In the genomic region with DNA sequence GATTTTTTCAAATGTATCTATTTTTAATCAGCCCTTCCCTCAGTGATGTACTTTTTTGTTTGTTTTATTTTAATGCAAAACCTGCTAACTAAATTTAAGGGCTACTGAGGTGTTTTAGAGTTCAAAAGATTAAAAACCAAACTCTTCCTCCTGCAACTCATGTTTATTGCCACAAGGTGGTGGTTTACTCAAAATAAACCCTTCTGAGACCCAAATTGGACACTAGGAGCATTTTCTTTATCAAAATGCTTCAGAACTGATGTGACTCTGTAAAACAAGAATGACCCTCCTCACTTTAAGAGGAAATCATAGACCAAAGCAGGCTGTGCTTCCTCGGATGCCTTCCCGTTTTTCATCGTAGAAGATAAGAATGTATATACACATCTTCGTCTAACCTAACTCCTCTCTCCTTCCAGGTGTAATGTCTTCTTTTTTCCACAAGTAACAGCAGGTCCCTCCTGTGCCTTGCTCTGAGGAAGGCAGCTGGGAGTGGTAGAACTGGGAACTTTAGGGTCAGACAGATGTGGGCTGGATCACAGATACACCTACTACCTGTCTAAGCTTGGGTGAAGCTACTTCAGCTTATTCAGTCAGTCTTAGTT, we compare ENCODE assay signal across 9 cellular contexts. TPM values are rescaled to one million over a fixed set of nuclear protein-coding genes. Genes with fewer than 3 reads are reported as not detected.
DNase-seq lines count a peak whose midpoint lies in the region; ATAC-seq and TF ChIP-seq lines count a peak whose summit lies in the region.
"Had no signal": no experiment of that assay in that cellular context is flagged by ENCODE, and none has a peak within 500 bp of the region (broad histone marks: within the 10 kb centered on the region; RNA-seq: fewer than 3 reads in every experiment).

No MANE protein-coding gene starts in this region.

- no peaks in the 10 kb centered on the region for H3K36me3 Mint-ChIP-seq in naive thymus-derived CD4-positive, alpha-beta T cell
- H3K36me3 Mint-ChIP-seq in activated CD4-positive, alpha-beta T cell treated with anti-CD3 and anti-CD28 coated beads, Interleukin-2, amount 10 ng/mL, durations not matched to agents 7 days and 5 days (ENCODE audit: low read depth): no peaks in the 10 kb centered on the region

- intact Hi-C loops in naive thymus-derived CD4-positive, alpha-beta T cell (cut with micrococcal nuclease): loop anchor here (1.0 to 5.0 kb wide), 5 partner anchors 85 to 590 kb away; a partner anchor contains a TSS
- intact Hi-C loops in posterior cingulate gyrus (cut with DNase I): loop anchor here (5.0 kb wide), 1 partner anchor 65 kb away; no protein-coding TSS in a partner anchor

- POLR2A ChIA-PET in naive thymus-derived CD4-positive, alpha-beta T cell (lab: Charles Lee): no interaction called here
- POLR2A ChIA-PET in activated CD4-positive, alpha-beta T cell treated with anti-CD3 and anti-CD28 coated beads, Interleukin-2, amount 10 ng/mL, durations not matched to agents 7 days and 5 days (lab: Charles Lee): no interaction called here

- H3K4me1 ChIP-seq in naive thymus-derived CD4-positive, alpha-beta T cell (ENCODE audit: control insufficient read depth in 2 of 2, insufficient read depth in 2 of 2, low read length in 2 of 2): peaks cover 5 to 8% of the 10 kb centered on the region in 2 donors

- H3K4me3 ChIP-seq in NB4 (ENCODE audit: low read depth, low read length): no peak overlapping the region
- no peak overlapping the region for H3K4me3 ChIP-seq in naive thymus-derived CD4-positive, alpha-beta T cell (ENCODE audit: low read length)

- CTCF ChIA-PET in naive thymus-derived CD4-positive, alpha-beta T cell (lab: Charles Lee): interaction anchor here (1.1 to 1.2 kb wide), 2 partner anchors 153 to 263 kb away, joined by 3 read pairs; no protein-coding TSS in a partner anchor
- CTCF ChIA-PET in activated CD4-positive, alpha-beta T cell treated with anti-CD3 and anti-CD28 coated beads, Interleukin-2, amount 10 ng/mL, durations not matched to agents 7 days and 5 days (lab: Charles Lee): interaction anchor here (1.1 kb wide), 1 partner anchor 16 kb away, joined by 3 read pairs; no protein-coding TSS in a partner anchor

- peak; percentile 49 for TF ChIP-seq CTCF in NB4 (IDR thresholded peaks at IDR 0.05; ENCODE audit: low read depth, low read length)

- peak overlapping the region in 7 of 9 donors; percentile 7 to 65 (median 41) for H3K27ac Mint-ChIP-seq in naive thymus-derived CD4-positive, alpha-beta T cell
- no peak overlapping the region for H3K27ac Mint-ChIP-seq in activated CD4-positive, alpha-beta T cell treated with anti-CD3 and anti-CD28 coated beads, Interleukin-2, amount 10 ng/mL, durations not matched to agents 7 days and 5 days

- TF ChIP-seq POLR2A in NB4 (IDR thresholded peaks at IDR 0.05; ENCODE audit: extremely low read depth, insufficient read length): no peak

- peaks cover 0 to 16% (median 0%) of the 10 kb centered on the region in 5 donors for H3K27me3 Mint-ChIP-seq in naive thymus-derived CD4-positive, alpha-beta T cell
- peaks cover 7% of the 10 kb centered on the region for H3K27me3 Mint-ChIP-seq in activated CD4-positive, alpha-beta T cell treated with anti-CD3 and anti-CD28 coated beads, Interleukin-2, amount 10 ng/mL, durations not matched to agents 7 days and 5 days
- H3K27me3 Mint-ChIP-seq: CD4-positive, alpha-beta memory T cell had no signal

- H3K4me3 Mint-ChIP-seq in naive thymus-derived CD4-positive, alpha-beta T cell: peak overlapping the region in 1 of 10 donors; percentile 35
- no peak overlapping the region for H3K4me3 Mint-ChIP-seq in activated CD4-positive, alpha-beta T cell treated with anti-CD3 and anti-CD28 coated beads, Interleukin-2, amount 10 ng/mL, durations not matched to agents 7 days and 5 days

- H3K4me1 Mint-ChIP-seq in naive thymus-derived CD4-positive, alpha-beta T cell: peaks cover 10 to 32% (median 26%) of the 10 kb centered on the region in 7 donors
- H3K4me1 Mint-ChIP-seq in activated CD4-positive, alpha-beta T cell treated with anti-CD3 and anti-CD28 coated beads, Interleukin-2, amount 10 ng/mL, durations not matched to agents 7 days and 5 days: peaks cover 21% of the 10 kb centered on the region

- H3K9me3 ChIP-seq in naive thymus-derived CD4-positive, alpha-beta T cell (ENCODE audit: control insufficient read depth in 2 of 3, low read length in 3 of 3): no peaks in the 10 kb centered on the region

- no peak for ATAC-seq in naive thymus-derived CD4-positive, alpha-beta T cell
- ATAC-seq in HG03442 (IDR thresholded peaks at IDR 0.05; ENCODE audit: unreplicated experiment): no peak

- no peak overlapping the region for H3K27ac ChIP-seq in naive thymus-derived CD4-positive, alpha-beta T cell (ENCODE audit: low read depth, low read length)

- H3K9me3 Mint-ChIP-seq in naive thymus-derived CD4-positive, alpha-beta T cell: no peaks in the 10 kb centered on the region
- H3K9me3 Mint-ChIP-seq in activated CD4-positive, alpha-beta T cell treated with anti-CD3 and anti-CD28 coated beads, Interleukin-2, amount 10 ng/mL, durations not matched to agents 7 days and 5 days: no peaks in the 10 kb centered on the region
- H3K9me3 Mint-ChIP-seq: CD4-positive, alpha-beta memory T cell had no signal

- H3K36me3 ChIP-seq in naive thymus-derived CD4-positive, alpha-beta T cell (ENCODE audit: control insufficient read depth in 2 of 3, insufficient read depth in 3 of 3, low read length in 3 of 3): peaks cover 0 to 3% (median 0%) of the 10 kb centered on the region in 3 experiments

- H3K27me3 ChIP-seq in naive thymus-derived CD4-positive, alpha-beta T cell (ENCODE audit: control insufficient read depth in 2 of 2, insufficient read depth in 2 of 2, low read length in 2 of 2): no peaks in the 10 kb centered on the region

- DNase-seq in NCI-H2107 treated with DMSO at 0.1 percent for 48 hours (lab: John Stamatoyannopoulos, UW; ENCODE audit: unreplicated experiment) (peak; percentile 32), NCI-H2107 (lab: John Stamatoyannopoulos, UW) (no peak), NB4 (ENCODE audit: low read depth) (peak; percentile 58), cerebellum (ENCODE audit: low spot score) (peak; percentile 69), posterior cingulate gyrus (no peak)
- DNase-seq in naive thymus-derived CD4-positive, alpha-beta T cell: peak in 3 of 9 donors; percentile 17 to 26 (median 18)
- no peak for DNase-seq in activated CD4-positive, alpha-beta T cell treated with anti-CD3 and anti-CD28 coated beads, Interleukin-2, amount 10 ng/mL, durations not matched to agents 7 days and 5 days

RNA-seq across cellular contexts. Expression of a gene that starts 2.9 kb away (rescaled TPM):
- 6.4 TPM for total RNA-seq in cerebellum
- total RNA-seq in naive thymus-derived CD4-positive, alpha-beta T cell: 1 to 10 TPM in 2 of 5 experiments, under 1 TPM in 2, not detected in 1; 0.69 to 2.0 (median 1.2) TPM
- polyA plus RNA-seq in naive thymus-derived CD4-positive, alpha-beta T cell: under 1 TPM; 0.52 to 0.71 TPM
- not detected for total RNA-seq in activated CD4-positive, alpha-beta T cell treated with anti-CD3 and anti-CD28 coated beads, Interleukin-2, amount 10 ng/mL, durations not matched to agents 7 days and 5 days

RNA-seq across cellular contexts. Expression of a gene that starts 15.8 kb away (rescaled TPM):
- 50.1 TPM for total RNA-seq in cerebellum
- 1 to 10 TPM in 2 of 5 experiments, under 1 TPM in 3; 0.05 to 4.9 (median 0.80) TPM for total RNA-seq in naive thymus-derived CD4-positive, alpha-beta T cell
- not detected for polyA plus RNA-seq in naive thymus-derived CD4-positive, alpha-beta T cell
- not detected for total RNA-seq in activated CD4-positive, alpha-beta T cell treated with anti-CD3 and anti-CD28 coated beads, Interleukin-2, amount 10 ng/mL, durations not matched to agents 7 days and 5 days
- polyA plus RNA-seq: CD4-positive, alpha-beta memory T cell had no signal

Comparison
In these comparisons a context has a peak if more than half of its experiments do, and no peak if none do; other contexts are left out.
1. DNase-seq: peak in NCI-H2107 treated with DMSO at 0.1 percent for 48 hours (single experiment), NB4 (single experiment) and cerebellum (single experiment); none in NCI-H2107 (single experiment), posterior cingulate gyrus (0 of 10) and activated CD4-positive, alpha-beta T cell treated with anti-CD3 and anti-CD28 coated beads, Interleukin-2, amount 10 ng/mL, durations not matched to agents 7 days and 5 days (single experiment).